8 cellular contexts compared by ENCODE assay signal in the genomic region with DNA sequence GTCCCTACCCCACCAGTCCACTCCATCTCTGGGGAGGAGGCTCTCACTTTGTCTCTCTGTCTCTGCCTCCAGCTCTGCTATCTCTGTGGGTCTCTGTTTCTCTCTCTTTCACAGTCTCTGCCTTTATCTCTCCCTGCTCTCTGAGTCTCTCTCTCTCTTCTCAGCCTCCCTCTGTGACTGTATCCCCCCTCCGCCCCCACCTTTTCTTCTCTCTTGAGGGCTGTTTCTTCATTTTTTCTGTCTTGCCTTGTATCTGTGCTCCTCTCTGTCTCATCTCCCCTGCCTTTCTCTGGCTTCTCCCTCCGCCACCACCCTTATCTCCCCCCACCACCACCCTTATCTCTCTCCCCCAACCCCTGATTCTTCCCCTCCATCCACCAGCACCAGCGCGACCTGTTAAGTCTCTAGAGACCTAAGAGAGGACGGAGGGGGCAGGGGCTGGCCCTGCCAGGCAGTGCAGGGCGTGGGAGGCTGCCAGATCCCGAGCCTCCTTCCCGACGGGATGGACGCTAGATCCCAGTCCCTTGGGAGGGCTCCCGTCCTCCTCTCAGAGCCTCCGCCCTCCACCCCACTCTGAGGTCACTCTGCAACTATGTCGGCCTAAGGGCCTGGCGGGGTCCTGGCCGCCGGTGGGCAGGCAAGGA. TPM values are rescaled to one million over a fixed set of nuclear protein-coding genes. Genes with fewer than 3 reads are reported as not detected.
DNase-seq lines count a peak whose midpoint lies in the region; ATAC-seq and TF ChIP-seq lines count a peak whose summit lies in the region.

No MANE protein-coding gene starts in this region.

- ATAC-seq in SK-N-SH treated with all-trans-retinoic acid at 6 μM for 48 hours (peak; percentile 13), left lobe of liver (no peak)

- H3K4me1 ChIP-seq in ovary (ENCODE audit: insufficient read depth), result peaks cover 6% of the 10 kb centered on the region

- H3K27me3 ChIP-seq in ovary, result no peaks in the 10 kb centered on the region

- no peaks in the 10 kb centered on the region for H3K9me3 ChIP-seq in ovary

- DNase-seq in CMK (ENCODE audit: low read depth) (peak; percentile 83), foreskin fibroblast (peak; percentile 73 to 89), ovary (peak; percentile 31 to 69 (median 59)), NCI-H187 (lab: John Stamatoyannopoulos, UW) (no peak), SIG-M5 (lab: John Stamatoyannopoulos, UW) (no peak), left lobe of liver (ENCODE audit: low spot score) (no peak)
- DNase-seq in activated CD4-positive, alpha-beta T cell treated with anti-CD3 and anti-CD28 coated beads for 4 hours, result no peak

- TF ChIP-seq EP300 in ovary (IDR thresholded peaks at IDR 0.05), result no peak

- H3K27ac ChIP-seq in ovary, result peak overlapping the region; percentile 90 to 96

- WGBS in ovary, 3 donors, result 4 to 6% (median 4%) methylated on average over 15 to 16 of the region's 16 CpGs

- TF ChIP-seq POLR2A in ovary (IDR thresholded peaks at IDR 0.05), result no peak

- H3K4me3 ChIP-seq in foreskin fibroblast (ENCODE audit: low read depth in 1 of 2, low read length in 2 of 2) (peak overlapping the region; percentile 96), ovary (peak overlapping the region; percentile 97)

- no peak for TF ChIP-seq CTCF in foreskin fibroblast (IDR thresholded peaks at IDR 0.05; ENCODE audit: low read depth, low read length)
- TF ChIP-seq CTCF in ovary (IDR thresholded peaks at IDR 0.05), result no peak

- H3K36me3 ChIP-seq in ovary, result no peaks in the 10 kb centered on the region

- intact Hi-C loops in ovary (cut with DNase I), result loop anchor here in 1 of 4 donors (5.0 kb wide), 1 partner anchor 32 kb away; no protein-coding TSS in a partner anchor

TF ChIP-seq in SK-N-SH treated with all-trans-retinoic acid at 6 μM for 48 hours, 23 proteins besides CTCF, POLR2A, EP300 and RAD21:
- no peak for TF ChIP-seq ZC3H10 (CRISPR knock-in tag; IDR thresholded peaks at IDR 0.05)
- TF ChIP-seq, protein P1, sequence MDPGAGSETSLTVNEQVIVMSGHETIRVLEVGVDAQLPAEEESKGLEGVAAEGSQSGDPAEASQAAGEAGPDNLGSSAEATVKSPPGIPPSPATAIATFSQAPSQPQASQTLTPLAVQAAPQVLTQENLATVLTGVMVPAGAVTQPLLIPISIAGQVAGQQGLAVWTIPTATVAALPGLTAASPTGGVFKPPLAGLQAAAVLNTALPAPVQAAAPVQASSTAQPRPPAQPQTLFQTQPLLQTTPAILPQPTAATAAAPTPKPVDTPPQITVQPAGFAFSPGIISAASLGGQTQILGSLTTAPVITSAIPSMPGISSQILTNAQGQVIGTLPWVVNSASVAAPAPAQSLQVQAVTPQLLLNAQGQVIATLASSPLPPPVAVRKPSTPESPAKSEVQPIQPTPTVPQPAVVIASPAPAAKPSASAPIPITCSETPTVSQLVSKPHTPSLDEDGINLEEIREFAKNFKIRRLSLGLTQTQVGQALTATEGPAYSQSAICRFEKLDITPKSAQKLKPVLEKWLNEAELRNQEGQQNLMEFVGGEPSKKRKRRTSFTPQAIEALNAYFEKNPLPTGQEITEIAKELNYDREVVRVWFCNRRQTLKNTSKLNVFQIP (CRISPR knock-in tag; IDR thresholded peaks at IDR 0.05; ENCODE audit: borderline replicate concordance, low read depth), result no peak
- no peak for TF ChIP-seq TOX (CRISPR knock-in tag; IDR thresholded peaks at IDR 0.05; ENCODE audit: borderline replicate concordance)
- no peak for TF ChIP-seq ZNF70 (CRISPR knock-in tag; IDR thresholded peaks at IDR 0.05)
- TF ChIP-seq, protein P2, sequence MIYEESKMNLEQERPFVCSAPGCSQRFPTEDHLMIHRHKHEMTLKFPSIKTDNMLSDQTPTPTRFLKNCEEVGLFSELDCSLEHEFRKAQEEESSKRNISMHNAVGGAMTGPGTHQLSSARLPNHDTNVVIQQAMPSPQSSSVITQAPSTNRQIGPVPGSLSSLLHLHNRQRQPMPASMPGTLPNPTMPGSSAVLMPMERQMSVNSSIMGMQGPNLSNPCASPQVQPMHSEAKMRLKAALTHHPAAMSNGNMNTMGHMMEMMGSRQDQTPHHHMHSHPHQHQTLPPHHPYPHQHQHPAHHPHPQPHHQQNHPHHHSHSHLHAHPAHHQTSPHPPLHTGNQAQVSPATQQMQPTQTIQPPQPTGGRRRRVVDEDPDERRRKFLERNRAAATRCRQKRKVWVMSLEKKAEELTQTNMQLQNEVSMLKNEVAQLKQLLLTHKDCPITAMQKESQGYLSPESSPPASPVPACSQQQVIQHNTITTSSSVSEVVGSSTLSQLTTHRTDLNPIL (CRISPR knock-in tag; IDR thresholded peaks at IDR 0.05; ENCODE audit: low read depth), result no peak
- TF ChIP-seq PATZ1 (CRISPR knock-in tag; IDR thresholded peaks at IDR 0.05; ENCODE audit: borderline replicate concordance), result no peak
- TF ChIP-seq TCF4 (CRISPR knock-in tag; IDR thresholded peaks at IDR 0.05; ENCODE audit: borderline replicate concordance), result no peak
- TF ChIP-seq SNAI2 (CRISPR knock-in tag; IDR thresholded peaks at IDR 0.05), result no peak
- TF ChIP-seq CSRNP3 (CRISPR knock-in tag; IDR thresholded peaks at IDR 0.05), result no peak
- TF ChIP-seq RARB (CRISPR knock-in tag; IDR thresholded peaks at IDR 0.05), result no peak
- TF ChIP-seq ZNF8 (CRISPR knock-in tag; IDR thresholded peaks at IDR 0.05), result no peak
- TF ChIP-seq ZNF565 (CRISPR knock-in tag; conservative IDR thresholded peaks at IDR 0.05; ENCODE audit: low read depth), result no peak
- TF ChIP-seq GLIS3 (CRISPR knock-in tag; IDR thresholded peaks at IDR 0.05), result no peak
- no peak for TF ChIP-seq ZFP3 (CRISPR knock-in tag; IDR thresholded peaks at IDR 0.05)
- no peak for TF ChIP-seq TSHZ2 (CRISPR knock-in tag; IDR thresholded peaks at IDR 0.05)
- TF ChIP-seq ZFP30 (CRISPR knock-in tag; IDR thresholded peaks at IDR 0.05), result no peak
- TF ChIP-seq ISL1 (CRISPR knock-in tag; IDR thresholded peaks at IDR 0.05), result no peak
- TF ChIP-seq CSDC2 (CRISPR knock-in tag; IDR thresholded peaks at IDR 0.05), result no peak
- no peak for TF ChIP-seq ESRRG (CRISPR knock-in tag; IDR thresholded peaks at IDR 0.05)

RNA-seq across cellular contexts. Expression of gene AXL, which starts 1.0 kb away (rescaled TPM):
- 10 to 100 TPM; 24.0 to 67.7 (median 36.1) TPM for total RNA-seq in ovary
- polyA plus RNA-seq in ovary, result 10 to 100 TPM; 18.1 to 34.7 TPM
- 10.1 TPM for total RNA-seq in left lobe of liver

RNA-seq across cellular contexts. Expression of gene CYP2S1, which starts 27.0 kb away (rescaled TPM):
- 1 to 10 TPM in 5 of 7 donors, under 1 TPM in 2; 0.33 to 6.9 (median 1.3) TPM for total RNA-seq in ovary
- under 1 TPM; 0.15 to 0.40 TPM for polyA plus RNA-seq in ovary
- 2.1 TPM for total RNA-seq in left lobe of liver

RNA-seq across cellular contexts. Expression of gene HNRNPUL1, which starts 44.1 kb away (rescaled TPM):
- 100 to 1,000 TPM; 102 to 259 (median 223) TPM for total RNA-seq in ovary
- 100 to 1,000 TPM; 144 to 211 TPM for polyA plus RNA-seq in ovary
- total RNA-seq in left lobe of liver, result 62.4 TPM

Comparison
In these comparisons a context has a peak if more than half of its experiments do, and no peak if none do; other contexts are left out.
1. DNase-seq: peak in CMK (single experiment), foreskin fibroblast (2 of 2) and ovary (5 of 5); none in activated CD4-positive, alpha-beta T cell treated with anti-CD3 and anti-CD28 coated beads for 4 hours (0 of 2), NCI-H187 (0 of 2), SIG-M5 (single experiment) and left lobe of liver (single experiment).